21 cellular contexts compared by ENCODE assay signal in genomic region chr2:182893666-182894065, GRCh38. TPM values are rescaled to one million over a fixed set of nuclear protein-coding genes. Genes with fewer than 3 reads are reported as not detected.
"Had no signal": no experiment of that assay in that cellular context is flagged by ENCODE, and none has a peak within 500 bp of the region (broad histone marks: within the 10 kb centered on the region; RNA-seq: fewer than 3 reads in every experiment).

No MANE protein-coding gene starts in this region.

- ATAC-seq: effector memory CD8-positive, alpha-beta T cell; gastrocnemius medialis; left cardiac atrium; left lung; naive thymus-derived CD8-positive, alpha-beta T cell; stimulated activated effector memory CD8-positive, alpha-beta T cell treated with anti-CD3 and anti-CD28 coated beads, Interleukin-12 subunit alpha, Interleukin-12 subunit beta, amount 100 ng/mL, for 72 hours had no signal

- H3K4me1 Mint-ChIP-seq: naive thymus-derived CD8-positive, alpha-beta T cell; stimulated activated effector memory CD8-positive, alpha-beta T cell treated with anti-CD3 and anti-CD28 coated beads, Interleukin-12 subunit alpha, Interleukin-12 subunit beta, amount 100 ng/mL, for 72 hours had no signal

- H3K9me3 Mint-ChIP-seq: effector memory CD8-positive, alpha-beta T cell; stimulated activated effector memory CD8-positive, alpha-beta T cell treated with anti-CD3 and anti-CD28 coated beads, Interleukin-12 subunit alpha, Interleukin-12 subunit beta, amount 100 ng/mL, for 72 hours had no signal

- H3K4me3 Mint-ChIP-seq: effector memory CD8-positive, alpha-beta T cell; naive thymus-derived CD8-positive, alpha-beta T cell; nephron progenitor cell; stimulated activated effector memory CD8-positive, alpha-beta T cell treated with anti-CD3 and anti-CD28 coated beads, Interleukin-12 subunit alpha, Interleukin-12 subunit beta, amount 100 ng/mL, for 72 hours had no signal

- H3K36me3 ChIP-seq: gastrocnemius medialis, heart right ventricle, left lung, prostate gland, right atrium auricular region, stomach, tibial nerve, vagina had no signal

- H3K36me3 Mint-ChIP-seq: naive thymus-derived CD8-positive, alpha-beta T cell; stimulated activated effector memory CD8-positive, alpha-beta T cell treated with anti-CD3 and anti-CD28 coated beads, Interleukin-12 subunit alpha, Interleukin-12 subunit beta, amount 100 ng/mL, for 72 hours had no signal

- DNase-seq: cortex of kidney; effector memory CD8-positive, alpha-beta T cell; gastrocnemius medialis; heart right ventricle; hippocampal formation; left cardiac atrium; left lung; mesendoderm; midbrain; naive thymus-derived CD8-positive, alpha-beta T cell; nephron progenitor cell; nucleus accumbens; stimulated activated CD4-positive, alpha-beta T cell treated with anti-CD3 and anti-CD28 coated beads, Interleukin-2, amount 100 ng/mL, for 24 hours; stimulated activated CD4-positive, alpha-beta T cell treated with anti-CD3 and anti-CD28 coated beads, Interleukin-4, amount 100 ng/mL, for 24 hours; stimulated activated naive CD4-positive, alpha-beta T cell treated with Interleukin-2 at 50 U/mL for 16 hours; stomach had no signal

- H3K9me3 ChIP-seq: gastrocnemius medialis, left lung, prostate gland, right atrium auricular region, stomach, tibial nerve, vagina had no signal

- H3K27ac Mint-ChIP-seq: effector memory CD8-positive, alpha-beta T cell; naive thymus-derived CD8-positive, alpha-beta T cell; nephron progenitor cell; stimulated activated effector memory CD8-positive, alpha-beta T cell treated with anti-CD3 and anti-CD28 coated beads, Interleukin-12 subunit alpha, Interleukin-12 subunit beta, amount 100 ng/mL, for 72 hours had no signal

- H3K4me3 ChIP-seq: gastrocnemius medialis, heart right ventricle, left lung, prostate gland, right atrium auricular region, stomach, tibial nerve, vagina had no signal

- H3K27ac ChIP-seq: gastrocnemius medialis, heart right ventricle, left lung, prostate gland, right atrium auricular region, stomach, tibial nerve, vagina had no signal

- H3K4me1 ChIP-seq: heart right ventricle, left lung, prostate gland, right atrium auricular region, tibial nerve, vagina had no signal

- H3K27me3 ChIP-seq: gastrocnemius medialis, heart right ventricle, left lung, right atrium auricular region, stomach, tibial nerve, vagina had no signal

RNA-seq across cellular contexts. Expression of gene FRZB, which starts 27.2 kb away (rescaled TPM):
- total RNA-seq: naive thymus-derived CD8-positive, alpha-beta T cell had no signal
- polyA plus RNA-seq: naive thymus-derived CD8-positive, alpha-beta T cell had no signal
